ENCODE assay signal across 8 cellular contexts in genomic region chr5:73299017-73299630, GRCh38.
DNase-seq lines count a peak whose midpoint lies in the region; TF ChIP-seq lines count a peak whose summit lies in the region.

No MANE protein-coding gene starts in this region.

- peak overlapping the region; percentile 20; the same call in 1 of the 2 replicates for H3K4me2 ChIP-seq in MM.1S (ENCODE audit: low read depth, low read length)

- no peak overlapping the region for H3K27ac ChIP-seq in MM.1S (ENCODE audit: low read length)

- H4K20me1 ChIP-seq in MM.1S (ENCODE audit: insufficient read depth, low read length) = no peaks in the 10 kb centered on the region

- H3F3A ChIP-seq in MM.1S (ENCODE audit: insufficient read depth, low read length) = no peaks in the 10 kb centered on the region

- H3K9me3 ChIP-seq in MM.1S (replicated peaks; ENCODE audit: insufficient read depth, low read length) = no peaks in the 10 kb centered on the region

- no peaks in the 10 kb centered on the region for H3K36me3 ChIP-seq in MM.1S (replicated peaks; ENCODE audit: insufficient read depth, low read length)

- no peak overlapping the region for H3K27ac Mint-ChIP-seq in progenitor cell of endocrine pancreas

- H3K27me3 Mint-ChIP-seq in progenitor cell of endocrine pancreas = peaks cover 92% of the 10 kb centered on the region

- no peaks in the 10 kb centered on the region for H3K4me1 ChIP-seq in MM.1S (ENCODE audit: low read length)

- H3K79me2 ChIP-seq in MM.1S (ENCODE audit: low read length) = no peaks in the 10 kb centered on the region

- peaks cover 12% of the 10 kb centered on the region for H3K4me1 Mint-ChIP-seq in progenitor cell of endocrine pancreas (ENCODE audit: low read depth)

- DNase-seq in ELR (ENCODE audit: low read depth) (peak; percentile 65), MM.1S (no peak), epithelial cell of esophagus (ENCODE audit: low read depth) (peak; percentile 28), progenitor cell of endocrine pancreas (ENCODE audit: low spot score, unreplicated experiment) (no peak), NCI-H187 treated with DMSO at 0.1 percent for 48 hours (lab: John Stamatoyannopoulos, UW) (no peak), nucleus accumbens (lab: John Stamatoyannopoulos, UW) (no peak), KG1 (lab: John Stamatoyannopoulos, UW) (no peak), NCI-H510A (lab: John Stamatoyannopoulos, UW) (no peak)

- peak overlapping the region; percentile 50 for H3K4me3 Mint-ChIP-seq in progenitor cell of endocrine pancreas (ENCODE audit: low read depth)

- H3K36me3 Mint-ChIP-seq in progenitor cell of endocrine pancreas (ENCODE audit: insufficient read depth) = no peaks in the 10 kb centered on the region

- no peaks in the 10 kb centered on the region for H3K9me3 Mint-ChIP-seq in progenitor cell of endocrine pancreas (ENCODE audit: low read depth)

- TF ChIP-seq CTCF in MM.1S (IDR thresholded peaks at IDR 0.05; ENCODE audit: low read length) = no peak
- no peak for TF ChIP-seq CTCF in epithelial cell of esophagus (IDR thresholded peaks at IDR 0.05; ENCODE audit: insufficient read depth, low read depth, low read length, missing control alignments)
- peak; percentile 52 for TF ChIP-seq CTCF in progenitor cell of endocrine pancreas (IDR thresholded peaks at IDR 0.05; ENCODE audit: unreplicated experiment)

- H3K27me3 ChIP-seq in MM.1S (replicated peaks; ENCODE audit: insufficient read depth, low read length) = peaks cover 36% of the 10 kb centered on the region

- no peak overlapping the region for H3K4me3 ChIP-seq in MM.1S (ENCODE audit: low read length)
- no peak overlapping the region for H3K4me3 ChIP-seq in epithelial cell of esophagus (ENCODE audit: low read length)

- H3K9me2 ChIP-seq in MM.1S (replicated peaks; ENCODE audit: insufficient read depth, low read length) = no peaks in the 10 kb centered on the region

- H2AFZ ChIP-seq in MM.1S (ENCODE audit: low read length) = no peak overlapping the region

- no peak overlapping the region for H3K9ac ChIP-seq in MM.1S (ENCODE audit: low read length)

Comparison
In these comparisons a context has a peak if more than half of its experiments do, and no peak if none do; other contexts are left out.
1. DNase-seq: peak in ELR (single experiment) and epithelial cell of esophagus (single experiment); none in MM.1S (single experiment), progenitor cell of endocrine pancreas (single experiment), NCI-H187 treated with DMSO at 0.1 percent for 48 hours (single experiment), nucleus accumbens (0 of 56), KG1 (single experiment) and NCI-H510A (single experiment).